17 cellular contexts compared by ENCODE assay signal in the genomic region with DNA sequence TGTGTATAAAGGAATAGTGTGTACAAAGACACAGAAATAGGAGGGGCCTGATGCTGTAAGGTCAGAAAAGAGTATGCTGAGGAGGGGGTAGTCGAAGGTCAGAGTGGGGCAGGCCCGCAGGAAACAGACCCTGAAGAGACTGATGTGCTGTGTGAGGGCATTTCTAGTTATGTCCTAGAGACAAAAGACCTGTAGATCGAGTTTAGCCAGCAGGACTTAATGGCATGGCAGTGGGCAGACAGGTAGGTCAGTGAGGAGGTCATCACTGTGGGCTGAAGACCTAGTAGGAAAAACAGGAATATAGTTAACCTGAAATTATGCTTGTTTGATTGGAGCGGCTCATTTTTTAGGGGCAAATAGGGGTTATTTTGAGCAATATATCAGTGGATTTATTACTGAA. TPM values are rescaled to one million over a fixed set of nuclear protein-coding genes. Genes with fewer than 3 reads are reported as not detected.
A peak's percentile ranks its signal among the peaks of the same experiment; 100 is the strongest.
DNase-seq lines count a peak whose midpoint lies in the region; ATAC-seq and TF ChIP-seq lines count a peak whose summit lies in the region.
"Had no signal": no experiment of that assay in that cellular context is flagged by ENCODE, and none has a peak within 500 bp of the region (broad histone marks: within the 10 kb centered on the region; RNA-seq: fewer than 3 reads in every experiment).

No MANE protein-coding gene starts in this region.

- H3K4me2 ChIP-seq in smooth muscle cell, result peak overlapping the region; percentile 60

- no peak overlapping the region for H2AFZ ChIP-seq in smooth muscle cell (ENCODE audit: low read depth)

- peaks cover 12% of the 10 kb centered on the region for H3K4me1 Mint-ChIP-seq in endodermal cell
- H3K4me1 Mint-ChIP-seq in naive thymus-derived CD4-positive, alpha-beta T cell, result peaks cover 3 to 21% (median 8%) of the 10 kb centered on the region in 7 donors

- DNase-seq in HT-29 (ENCODE audit: low spot score) (peak; percentile 32), endodermal cell (no peak), smooth muscle cell (lab: John Stamatoyannopoulos, UW; ENCODE audit: unreplicated experiment) (no peak), NCI-H446 treated with DMSO at 0.1 percent for 48 hours (lab: John Stamatoyannopoulos, UW) (no peak), mucosa of gallbladder (ENCODE audit: low spot score) (no peak), SW 1271 (lab: John Stamatoyannopoulos, UW) (no peak)
- DNase-seq in naive thymus-derived CD4-positive, alpha-beta T cell, result no peak
- DNase-seq in stimulated activated CD4-positive, alpha-beta T cell treated with anti-CD3 and anti-CD28 coated beads, Interleukin-2, amount 100 ng/mL, for 24 hours, result no peak
- DNase-seq: activated CD8-positive, alpha-beta T cell treated with anti-CD3 and anti-CD28 coated beads for 36 hours; activated naive CD4-positive, alpha-beta T cell treated with anti-CD3 and anti-CD28 coated beads, Interleukin-2, amount 50 U/mL, for 16 hours; activated T-cell treated with anti-CD3 and anti-CD28 coated beads, Interleukin-2, amount 50 U/mL, for 24 hours; NCI-H187 treated with DMSO at 0.1 percent for 48 hours; NCI-H2227 treated with DMSO at 0.1 percent for 48 hours; stimulated activated CD4-positive, alpha-beta T cell treated with anti-CD3 and anti-CD28 coated beads, Interleukin-1b, Interleukin-23, amount 100 ng/mL, for 48 hours; stomach had no signal

- CTCF ChIA-PET in naive thymus-derived CD4-positive, alpha-beta T cell (lab: Charles Lee), result no interaction called here

- H3K4me3 ChIP-seq in endodermal cell (ENCODE audit: low read length) (no peak overlapping the region), smooth muscle cell (no peak overlapping the region)
- no peak overlapping the region for H3K4me3 ChIP-seq in naive thymus-derived CD4-positive, alpha-beta T cell (ENCODE audit: low read length)
- H3K4me3 ChIP-seq: stomach had no signal

- no peak for ATAC-seq in naive thymus-derived CD4-positive, alpha-beta T cell
- ATAC-seq: activated CD8-positive, alpha-beta T cell treated with anti-CD3 and anti-CD28 coated beads for 36 hours had no signal

- intact Hi-C loops in naive thymus-derived CD4-positive, alpha-beta T cell (cut with micrococcal nuclease), result no loop called here

- H4K20me1 ChIP-seq in smooth muscle cell (ENCODE audit: low read depth), result peaks cover 91% of the 10 kb centered on the region

- peaks cover 55% of the 10 kb centered on the region for H3K36me3 Mint-ChIP-seq in endodermal cell (ENCODE audit: low read depth)
- peaks cover 0 to 32% (median 25%) of the 10 kb centered on the region in 5 donors for H3K36me3 Mint-ChIP-seq in naive thymus-derived CD4-positive, alpha-beta T cell

- H3K4me1 ChIP-seq in endodermal cell (ENCODE audit: control insufficient read depth, insufficient read depth, low read length) (no peaks in the 10 kb centered on the region), smooth muscle cell (ENCODE audit: low read depth) (peaks cover 24% of the 10 kb centered on the region)
- H3K4me1 ChIP-seq in naive thymus-derived CD4-positive, alpha-beta T cell (ENCODE audit: control insufficient read depth in 2 of 2, insufficient read depth in 2 of 2, low read length in 2 of 2), result no peaks in the 10 kb centered on the region

- H3K27ac ChIP-seq in endodermal cell (ENCODE audit: low read depth, low read length) (peak overlapping the region; percentile 34), smooth muscle cell (ENCODE audit: low read depth) (peak overlapping the region; percentile 67)
- H3K27ac ChIP-seq in naive thymus-derived CD4-positive, alpha-beta T cell (ENCODE audit: low read depth, low read length), result no peak overlapping the region
- H3K27ac ChIP-seq: stomach had no signal

- H3K4me3 Mint-ChIP-seq in endodermal cell, result no peak overlapping the region
- no peak overlapping the region for H3K4me3 Mint-ChIP-seq in naive thymus-derived CD4-positive, alpha-beta T cell
- H3K4me3 Mint-ChIP-seq: activated CD8-positive, alpha-beta T cell treated with anti-CD3 and anti-CD28 coated beads for 36 hours; activated T-cell treated with anti-CD3 and anti-CD28 coated beads, Interleukin-2, amount 50 U/mL, for 24 hours; B cell; WTC11 had no signal

- H3K79me2 ChIP-seq in smooth muscle cell (ENCODE audit: low read depth), result peaks cover 43% of the 10 kb centered on the region

- H3K9me3 Mint-ChIP-seq in endodermal cell, result peaks cover 36% of the 10 kb centered on the region
- H3K9me3 Mint-ChIP-seq in naive thymus-derived CD4-positive, alpha-beta T cell, result peaks cover 0 to 5% (median 0%) of the 10 kb centered on the region in 11 donors
- H3K9me3 Mint-ChIP-seq: activated T-cell treated with anti-CD3 and anti-CD28 coated beads, Interleukin-2, amount 50 U/mL, for 24 hours had no signal

- H3K9ac ChIP-seq in endodermal cell (ENCODE audit: extremely low read depth, low read length, poor library complexity, severe bottlenecking) (no peak overlapping the region), smooth muscle cell (ENCODE audit: low read depth) (no peak overlapping the region)

- H3K9me3 ChIP-seq in endodermal cell (ENCODE audit: control insufficient read depth, low read length), result peaks cover 7% of the 10 kb centered on the region
- no peaks in the 10 kb centered on the region for H3K9me3 ChIP-seq in naive thymus-derived CD4-positive, alpha-beta T cell (ENCODE audit: control insufficient read depth in 2 of 3, low read length in 3 of 3)
- no peaks in the 10 kb centered on the region for H3K9me3 ChIP-seq in smooth muscle cell (replicated peaks; ENCODE audit: low read depth)
- H3K9me3 ChIP-seq: stomach had no signal

- H3K27me3 ChIP-seq in endodermal cell (ENCODE audit: control insufficient read depth, insufficient read depth, low read length, poor library complexity, severe bottlenecking), result no peaks in the 10 kb centered on the region
- H3K27me3 ChIP-seq in naive thymus-derived CD4-positive, alpha-beta T cell (ENCODE audit: control insufficient read depth in 2 of 2, insufficient read depth in 2 of 2, low read length in 2 of 2), result no peaks in the 10 kb centered on the region
- H3K27me3 ChIP-seq in smooth muscle cell (ENCODE audit: low read depth), result no peaks in the 10 kb centered on the region
- H3K27me3 ChIP-seq: stomach had no signal

- TF ChIP-seq CTCF in endodermal cell (conservative IDR thresholded peaks at IDR 0.05), result no peak
- TF ChIP-seq CTCF in smooth muscle cell (IDR thresholded peaks at IDR 0.05; ENCODE audit: borderline replicate concordance, insufficient read depth, poor library complexity, severe bottlenecking), result no peak

- H3K36me3 ChIP-seq in endodermal cell (ENCODE audit: control insufficient read depth, insufficient read depth, low read length) (peaks cover 24% of the 10 kb centered on the region), smooth muscle cell (ENCODE audit: low read depth) (no peaks in the 10 kb centered on the region)
- peaks cover 0 to 2% (median 0%) of the 10 kb centered on the region in 3 experiments for H3K36me3 ChIP-seq in naive thymus-derived CD4-positive, alpha-beta T cell (ENCODE audit: control insufficient read depth in 2 of 3, insufficient read depth in 3 of 3, low read length in 3 of 3)

- WGBS in endodermal cell (ENCODE audit: insufficient coverage in 1 of 2, insufficient read length in 1 of 2), 2 experiments, result 87 to 92% methylated on average over 4 of the region's 4 CpGs
- WGBS in smooth muscle cell (ENCODE audit: low lambda C conversion rate), result 77% methylated on average over 4 of the region's 4 CpGs

- POLR2A ChIA-PET in naive thymus-derived CD4-positive, alpha-beta T cell (lab: Charles Lee), result no interaction called here

- H3K27me3 Mint-ChIP-seq in endodermal cell (ENCODE audit: insufficient read depth), result no peaks in the 10 kb centered on the region
- no peaks in the 10 kb centered on the region for H3K27me3 Mint-ChIP-seq in naive thymus-derived CD4-positive, alpha-beta T cell
- H3K27me3 Mint-ChIP-seq: activated CD8-positive, alpha-beta T cell treated with anti-CD3 and anti-CD28 coated beads for 36 hours; activated T-cell treated with anti-CD3 and anti-CD28 coated beads, Interleukin-2, amount 50 U/mL, for 24 hours; B cell had no signal

- H3K27ac Mint-ChIP-seq in endodermal cell, result no peak overlapping the region
- peak overlapping the region in 5 of 9 donors; percentile 0 to 80 (median 9) for H3K27ac Mint-ChIP-seq in naive thymus-derived CD4-positive, alpha-beta T cell
- H3K27ac Mint-ChIP-seq: activated CD8-positive, alpha-beta T cell treated with anti-CD3 and anti-CD28 coated beads for 36 hours; activated T-cell treated with anti-CD3 and anti-CD28 coated beads, Interleukin-2, amount 50 U/mL, for 24 hours; B cell; WTC11 had no signal

- no peaks in the 10 kb centered on the region for H3F3A ChIP-seq in smooth muscle cell (ENCODE audit: low read depth)

RNA-seq across cellular contexts. Expression of a gene that starts 57.1 kb away (rescaled TPM):
- total RNA-seq in HT-29 (2014; rRNA removed; shearing (Covaris generic)), result 5.7 and 6.0 TPM in 2 replicates
- total RNA-seq in endodermal cell (10 to 100 TPM; 32.9 to 43.5 TPM), smooth muscle cell (16.6 and 36.0 TPM in 2 replicates), mucosa of gallbladder (35.0 TPM)
- 30.0 TPM for polyA plus RNA-seq in endodermal cell (2013, experiment 1 of 2)
- polyA plus RNA-seq in endodermal cell (2013, experiment 2 of 2), result 32.5 TPM
- 10 to 100 TPM; 15.7 to 24.2 (median 19.8) TPM for total RNA-seq in naive thymus-derived CD4-positive, alpha-beta T cell
- polyA plus RNA-seq in naive thymus-derived CD4-positive, alpha-beta T cell, result 10 to 100 TPM; 12.0 to 13.3 TPM
- 8.4 and 9.5 TPM in 2 replicates for polyA plus RNA-seq in smooth muscle cell
